In genomic region chr4:126124817-126125216, GRCh38 we compare ENCODE assay signal across 17 cellular contexts.
A peak's percentile ranks its signal among the peaks of the same experiment; 100 is the strongest.
DNase-seq lines count a peak whose midpoint lies in the region; ATAC-seq and TF ChIP-seq lines count a peak whose summit lies in the region.
"Had no signal": no experiment of that assay in that cellular context is flagged by ENCODE, and none has a peak within 500 bp of the region (broad histone marks: within the 10 kb centered on the region; RNA-seq: fewer than 3 reads in every experiment).

No MANE protein-coding gene starts in this region.

- no peak overlapping the region for H3K4me3 Mint-ChIP-seq in osteocyte (ENCODE audit: unreplicated experiment)
- H3K4me3 Mint-ChIP-seq: CD4-positive, alpha-beta memory T cell had no signal

- DNase-seq in AG10803 (ENCODE audit: low read depth) (peak; percentile 30), SK-N-MC (ENCODE audit: low read depth, low spot score) (no peak), epithelial cell of esophagus (ENCODE audit: low read depth) (peak; percentile 0), osteocyte (ENCODE audit: extremely low spot score, unreplicated experiment) (no peak), ureter (ENCODE audit: low spot score) (no peak), D341Med (ENCODE audit: low spot score) (no peak), NCI-H524 (lab: John Stamatoyannopoulos, UW) (no peak)
- DNase-seq: BE2C; CD4-positive, alpha-beta memory T cell; DMS153; DMS79 treated with DMSO at 0.1 percent for 48 hours; EL; GM23248 had no signal

- no peak for ATAC-seq in HG02870 (IDR thresholded peaks at IDR 0.05; ENCODE audit: unreplicated experiment)
- ATAC-seq: HCT116 had no signal

- H3K9ac ChIP-seq in SK-N-MC (ENCODE audit: insufficient read length) = no peak overlapping the region
- H3K9ac ChIP-seq: GM23248 had no signal

- H3K4me1 Mint-ChIP-seq in osteocyte (ENCODE audit: unreplicated experiment) = peaks cover 13% of the 10 kb centered on the region
- H3K4me1 Mint-ChIP-seq: CD4-positive, alpha-beta memory T cell had no signal

- peak overlapping the region; percentile 26; the same call in 1 of the 2 replicates for H3K27ac ChIP-seq in SK-N-MC
- H3K27ac ChIP-seq: C4-2B, GM23248, HL-60 had no signal

- peaks cover 6% of the 10 kb centered on the region; the same call in 1 of the 2 replicates for H3K9me3 ChIP-seq in SK-N-MC (ENCODE audit: low read depth, low read length)
- H3K9me3 ChIP-seq: BE2C had no signal

- H3K4me3 ChIP-seq in AG10803 (ENCODE audit: low read length) = no peak overlapping the region
- H3K4me3 ChIP-seq in SK-N-MC = no peak overlapping the region
- H3K4me3 ChIP-seq in epithelial cell of esophagus (ENCODE audit: low read length) = no peak overlapping the region
- H3K4me3 ChIP-seq: GM23248 had no signal

- H3K9me3 Mint-ChIP-seq in osteocyte (ENCODE audit: unreplicated experiment) = peaks cover 13% of the 10 kb centered on the region

- H3K27me3 Mint-ChIP-seq in osteocyte (ENCODE audit: unreplicated experiment) = peaks cover 4% of the 10 kb centered on the region
- H3K27me3 Mint-ChIP-seq: CD4-positive, alpha-beta memory T cell had no signal

- no peaks in the 10 kb centered on the region for H3K36me3 ChIP-seq in SK-N-MC (ENCODE audit: insufficient read depth, low read length)
- H3K36me3 ChIP-seq: BE2C had no signal

- peak overlapping the region; percentile 68 for H3K27ac Mint-ChIP-seq in osteocyte (ENCODE audit: unreplicated experiment)
- H3K27ac Mint-ChIP-seq: CD4-positive, alpha-beta memory T cell had no signal

- TF ChIP-seq CTCF in AG10803 (conservative IDR thresholded peaks at IDR 0.05; ENCODE audit: low read length) (no peak), epithelial cell of esophagus (IDR thresholded peaks at IDR 0.05; ENCODE audit: insufficient read depth, low read depth, low read length, missing control alignments) (no peak), osteocyte (IDR thresholded peaks at IDR 0.05) (no peak)

- no peaks in the 10 kb centered on the region for H3K36me3 Mint-ChIP-seq in osteocyte (ENCODE audit: unreplicated experiment)
- H3K36me3 Mint-ChIP-seq: CD4-positive, alpha-beta memory T cell had no signal

Comparison
In these comparisons a context has a peak if more than half of its experiments do, and no peak if none do; other contexts are left out.
1. DNase-seq: peak in AG10803 (single experiment) and epithelial cell of esophagus (single experiment); none in SK-N-MC (single experiment), osteocyte (single experiment), ureter (single experiment), D341Med (single experiment) and NCI-H524 (0 of 2).